In the genomic region with DNA sequence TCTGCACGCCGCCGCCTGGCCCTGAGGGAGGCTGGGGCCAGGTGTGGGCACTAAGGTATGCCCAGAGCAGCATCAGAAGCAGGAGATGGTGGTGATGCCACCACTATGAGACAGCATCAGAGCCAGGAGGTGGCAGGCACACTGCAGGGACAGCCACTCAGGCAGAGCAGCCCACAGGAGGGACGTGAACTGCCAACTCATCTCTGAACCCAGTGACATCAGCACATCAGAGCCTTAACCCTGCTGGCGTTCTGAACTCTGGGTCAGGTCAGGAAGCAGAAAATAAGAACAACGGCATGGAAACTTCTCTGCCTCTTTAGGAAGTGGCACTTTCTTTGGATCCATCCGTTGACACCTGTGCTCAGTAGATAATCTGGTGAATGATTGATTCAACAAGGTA, we compare ENCODE assay signal across 1 cellular context.
TF ChIP-seq lines count a peak whose summit lies in the region.

No MANE protein-coding gene starts in this region.

TF ChIP-seq in K562, 482 proteins besides CTCF, POLR2A, EP300 and RAD21 (continues in another document):
- TF ChIP-seq UBTF (IDR thresholded peaks at IDR 0.05; ENCODE audit: borderline replicate concordance in 1 of 2, low read depth in 2 of 2, low read length in 2 of 2) (no peak), HSF4 (CRISPR knock-in tag; IDR thresholded peaks at IDR 0.05; ENCODE audit: borderline replicate concordance) (no peak), GABPB1 (CRISPR knock-in tag; IDR thresholded peaks at IDR 0.05) (no peak), MAFG (tag; conservative IDR thresholded peaks at IDR 0.05) (peak; percentile 53; the same call in 1 of the 2 replicates), FOXA1 (IDR thresholded peaks at IDR 0.05; ENCODE audit: borderline replicate concordance) (no peak), PHTF2 (CRISPR knock-in tag; IDR thresholded peaks at IDR 0.05) (no peak), POLR3A (IDR thresholded peaks at IDR 0.05; ENCODE audit: borderline replicate concordance, extremely low read depth, insufficient read depth, insufficient read length) (no peak), E2F1 (CRISPR knock-in tag; IDR thresholded peaks at IDR 0.05) (no peak), MAFK (IDR thresholded peaks at IDR 0.05; ENCODE audit: low read length) (0 out of 2 replicates have a peak, but pooled peaks have one; percentile 32), ZNF175 (CRISPR knock-in tag; IDR thresholded peaks at IDR 0.05; ENCODE audit: low read depth) (no peak), FOXK2 (conservative IDR thresholded peaks at IDR 0.05 in 1 of 2, IDR thresholded peaks at IDR 0.05 in 1 of 2; ENCODE audit: low read depth in 2 of 2) (no peak), TOE1 (IDR thresholded peaks at IDR 0.05; ENCODE audit: borderline replicate concordance) (no peak), TOE1 (CRISPR knock-in tag; IDR thresholded peaks at IDR 0.05; ENCODE audit: borderline replicate concordance, low read depth) (no peak), ZNF584 (CRISPR knock-in tag; IDR thresholded peaks at IDR 0.05; ENCODE audit: low read depth) (no peak), THAP12 (CRISPR knock-in tag; IDR thresholded peaks at IDR 0.05) (no peak), JUND (IDR thresholded peaks at IDR 0.05; ENCODE audit: borderline replicate concordance, low read depth, low read length) (no peak), JUND (tag; IDR thresholded peaks at IDR 0.05; ENCODE audit: borderline replicate concordance, low read depth, low read length) (no peak), ZFX (CRISPR knock-in tag; IDR thresholded peaks at IDR 0.05) (no peak), MECOM (CRISPR knock-in tag; IDR thresholded peaks at IDR 0.05) (no peak), SAFB2 (IDR thresholded peaks at IDR 0.05; ENCODE audit: borderline replicate concordance, low read depth, low read length, severe bottlenecking) (no peak), PHF8 (IDR thresholded peaks at IDR 0.05; ENCODE audit: borderline replicate concordance, low read length) (no peak), TAF7 (tag; IDR thresholded peaks at IDR 0.05) (no peak), SIN3B (IDR thresholded peaks at IDR 0.05; ENCODE audit: low read depth) (no peak), ZNF436 (CRISPR knock-in tag; IDR thresholded peaks at IDR 0.05) (no peak), ZNF316 (IDR thresholded peaks at IDR 0.05) (peak; percentile 54; the same call in 1 of the 2 replicates), NR2C2 (CRISPR knock-in tag; IDR thresholded peaks at IDR 0.05) (no peak), NR2C2 (tag; IDR thresholded peaks at IDR 0.05) (peak; percentile 53), NFXL1 (CRISPR knock-in tag; IDR thresholded peaks at IDR 0.05) (no peak), XRCC4 (IDR thresholded peaks at IDR 0.05; ENCODE audit: extremely low read depth, insufficient read depth, insufficient read length) (no peak), SREBF2 (CRISPR knock-in tag; IDR thresholded peaks at IDR 0.05) (no peak), ZNF583 (CRISPR knock-in tag; IDR thresholded peaks at IDR 0.05) (no peak), RHOXF2B (CRISPR knock-in tag; conservative IDR thresholded peaks at IDR 0.05) (no peak), PHB (CRISPR knock-in tag; IDR thresholded peaks at IDR 0.05) (no peak), E2F8 (IDR thresholded peaks at IDR 0.05; ENCODE audit: low read depth, partially characterized antibody) (no peak), KLF10 (CRISPR knock-in tag; IDR thresholded peaks at IDR 0.05) (no peak), PREB (CRISPR knock-in tag; IDR thresholded peaks at IDR 0.05) (no peak)
- TF ChIP-seq, protein P1, sequence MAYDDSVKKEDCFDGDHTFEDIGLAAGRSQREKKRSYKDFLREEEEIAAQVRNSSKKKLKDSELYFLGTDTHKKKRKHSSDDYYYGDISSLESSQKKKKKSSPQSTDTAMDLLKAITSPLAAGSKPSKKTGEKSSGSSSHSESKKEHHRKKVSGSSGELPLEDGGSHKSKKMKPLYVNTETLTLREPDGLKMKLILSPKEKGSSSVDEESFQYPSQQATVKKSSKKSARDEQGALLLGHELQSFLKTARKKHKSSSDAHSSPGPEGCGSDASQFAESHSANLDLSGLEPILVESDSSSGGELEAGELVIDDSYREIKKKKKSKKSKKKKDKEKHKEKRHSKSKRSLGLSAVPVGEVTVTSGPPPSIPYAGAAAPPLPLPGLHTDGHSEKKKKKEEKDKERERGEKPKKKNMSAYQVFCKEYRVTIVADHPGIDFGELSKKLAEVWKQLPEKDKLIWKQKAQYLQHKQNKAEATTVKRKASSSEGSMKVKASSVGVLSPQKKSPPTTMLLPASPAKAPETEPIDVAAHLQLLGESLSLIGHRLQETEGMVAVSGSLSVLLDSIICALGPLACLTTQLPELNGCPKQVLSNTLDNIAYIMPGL (CRISPR knock-in tag; IDR thresholded peaks at IDR 0.05) = no peak
